1 cellular context compared by ENCODE assay signal in genomic region chr19:14529254-14530004, GRCh38.
TF ChIP-seq lines count a peak whose summit lies in the region.

Gene TECR (plus strand): TSS chr19:14529594. CDS start chr19:14529697, 103 bp downstream.

TF ChIP-seq in HepG2, 621 proteins besides CTCF, POLR2A, EP300 and RAD21 (continued from another document and continues in another):
- TF ChIP-seq ZNF225 (CRISPR knock-in tag; IDR thresholded peaks at IDR 0.05) (0 out of 2 replicates have a peak, but pooled peaks have one; percentile 76), ARID5B (CRISPR knock-in tag; IDR thresholded peaks at IDR 0.05) (no peak), ZNF773 (CRISPR knock-in tag; IDR thresholded peaks at IDR 0.05; ENCODE audit: borderline replicate concordance) (peak; percentile 46; the same call in 1 of the 2 replicates), ARNT2 (CRISPR knock-in tag; IDR thresholded peaks at IDR 0.05; ENCODE audit: low read depth) (peak; percentile 42; the same call in 1 of the 2 replicates), HNF4G (IDR thresholded peaks at IDR 0.05; ENCODE audit: borderline replicate concordance, low read depth, low read length) (no peak), HNF4G (CRISPR knock-in tag; IDR thresholded peaks at IDR 0.05; ENCODE audit: borderline replicate concordance, low read depth) (no peak), ZNF790 (CRISPR knock-in tag; IDR thresholded peaks at IDR 0.05; ENCODE audit: borderline replicate concordance) (no peak), BCL6 (CRISPR knock-in tag; IDR thresholded peaks at IDR 0.05) (no peak), AKAP8 (CRISPR knock-in tag; IDR thresholded peaks at IDR 0.05) (no peak), MLLT10 (CRISPR knock-in tag; IDR thresholded peaks at IDR 0.05) (no peak), NCOA5 (CRISPR knock-in tag; IDR thresholded peaks at IDR 0.05) (no peak), ZNF350 (CRISPR knock-in tag; IDR thresholded peaks at IDR 0.05; ENCODE audit: borderline replicate concordance, low read depth) (peak; percentile 68; the same call in 1 of the 2 replicates), TMF1 (CRISPR knock-in tag; IDR thresholded peaks at IDR 0.05; ENCODE audit: low read depth) (peak; percentile 72; the same call in 1 of the 2 replicates), TAF15 (IDR thresholded peaks at IDR 0.05; ENCODE audit: low read depth, low read length, poor library complexity, severe bottlenecking) (no peak), JDP2 (CRISPR knock-in tag; IDR thresholded peaks at IDR 0.05; ENCODE audit: borderline replicate concordance) (no peak), LCORL (IDR thresholded peaks at IDR 0.05) (no peak), LCORL (CRISPR knock-in tag; IDR thresholded peaks at IDR 0.05) (peak; percentile 87), ZNF883 (CRISPR knock-in tag; IDR thresholded peaks at IDR 0.05; ENCODE audit: not compliant biosample characterization) (peak; percentile 96), ZNF275 (CRISPR knock-in tag; IDR thresholded peaks at IDR 0.05; ENCODE audit: borderline replicate concordance) (peak; percentile 76; the same call in 1 of the 2 replicates), RARG (CRISPR knock-in tag; IDR thresholded peaks at IDR 0.05; ENCODE audit: low read depth) (no peak), ZFP36 (IDR thresholded peaks at IDR 0.05; ENCODE audit: borderline replicate concordance, low read depth, low read length, partially characterized antibody) (no peak), ZMYM4 (CRISPR knock-in tag; IDR thresholded peaks at IDR 0.05) (peak; percentile 92; the same call in 1 of the 2 replicates), KAT2B (IDR thresholded peaks at IDR 0.05; ENCODE audit: borderline replicate concordance, low read depth, low read length) (no peak), ZNF264 (CRISPR knock-in tag; IDR thresholded peaks at IDR 0.05) (no peak), RXRB (CRISPR knock-in tag; IDR thresholded peaks at IDR 0.05; ENCODE audit: borderline replicate concordance) (0 out of 2 replicates have a peak, but pooled peaks have one; percentile 12), MIER2 (CRISPR knock-in tag; IDR thresholded peaks at IDR 0.05) (peak; percentile 32; the same call in 1 of the 2 replicates), ZNF33A (CRISPR knock-in tag; IDR thresholded peaks at IDR 0.05; ENCODE audit: borderline replicate concordance) (no peak), PATZ1 (CRISPR knock-in tag; IDR thresholded peaks at IDR 0.05) (no peak), ZNF749 (CRISPR knock-in tag; IDR thresholded peaks at IDR 0.05; ENCODE audit: borderline replicate concordance) (no peak), ZNF646 (CRISPR knock-in tag; IDR thresholded peaks at IDR 0.05) (no peak), ZNF234 (CRISPR knock-in tag; conservative IDR thresholded peaks at IDR 0.05) (no peak), ZNF280D (CRISPR knock-in tag; IDR thresholded peaks at IDR 0.05) (0 out of 2 replicates have a peak, but pooled peaks have one; percentile 50), TBP (CRISPR knock-in tag; IDR thresholded peaks at IDR 0.05) (no peak), LBX2 (CRISPR knock-in tag; IDR thresholded peaks at IDR 0.05; ENCODE audit: borderline replicate concordance) (peak; percentile 46; the same call in 1 of the 2 replicates), AGO1 (IDR thresholded peaks at IDR 0.05; ENCODE audit: low read depth, low read length, poor library complexity, severe bottlenecking) (peak; percentile 42), ZNF343 (CRISPR knock-in tag; IDR thresholded peaks at IDR 0.05) (0 out of 2 replicates have a peak, but pooled peaks have one; percentile 23), PCBP1 (IDR thresholded peaks at IDR 0.05; ENCODE audit: borderline replicate concordance, low read depth, low read length) (0 out of 2 replicates have a peak, but pooled peaks have one; percentile 15), ZKSCAN8 (CRISPR knock-in tag; IDR thresholded peaks at IDR 0.05; ENCODE audit: borderline replicate concordance) (no peak), ZNF138 (CRISPR knock-in tag; IDR thresholded peaks at IDR 0.05; ENCODE audit: low read depth) (no peak), KLF13 (CRISPR knock-in tag; IDR thresholded peaks at IDR 0.05) (peak; percentile 39; the same call in 1 of the 2 replicates), RCOR2 (CRISPR knock-in tag; IDR thresholded peaks at IDR 0.05) (no peak), SATB2 (CRISPR knock-in tag; IDR thresholded peaks at IDR 0.05) (no peak), ZBTB14 (CRISPR knock-in tag; IDR thresholded peaks at IDR 0.05) (peak; percentile 84), DNMT1 (CRISPR knock-in tag; IDR thresholded peaks at IDR 0.05) (no peak), SNRNP70 (IDR thresholded peaks at IDR 0.05; ENCODE audit: low read depth, low read length) (no peak), SMAD1 (CRISPR knock-in tag; IDR thresholded peaks at IDR 0.05; ENCODE audit: borderline replicate concordance, low read depth) (0 out of 2 replicates have a peak, but pooled peaks have one; percentile 41), NFYB (CRISPR knock-in tag; IDR thresholded peaks at IDR 0.05) (peak; percentile 94), SNAPC2 (CRISPR knock-in tag; IDR thresholded peaks at IDR 0.05) (no peak), RAD51 (IDR thresholded peaks at IDR 0.05; ENCODE audit: borderline replicate concordance) (no peak), ZFP36L1 (CRISPR knock-in tag; IDR thresholded peaks at IDR 0.05) (no peak), MTA1 (CRISPR knock-in tag; IDR thresholded peaks at IDR 0.05; ENCODE audit: borderline replicate concordance) (no peak)
